ENCODE assay signal across 8 cellular contexts in genomic region chr9:32378993-32379729, GRCh38. TPM values are rescaled to one million over a fixed set of nuclear protein-coding genes. Genes with fewer than 3 reads are reported as not detected.
DNase-seq lines count a peak whose midpoint lies in the region; ATAC-seq and TF ChIP-seq lines count a peak whose summit lies in the region.

No MANE protein-coding gene starts in this region.

- peaks cover 19% of the 10 kb centered on the region for H3K27me3 Mint-ChIP-seq in activated naive CD8-positive, alpha-beta T cell treated with anti-CD3 and anti-CD28 coated beads, Interleukin-2, amount 50 U/mL, for 24 hours

- CTCF ChIA-PET in Panc1 (lab: Charles Lee), result interaction anchor here (0.5 to 4.0 kb wide), 18 partner anchors 33 to 1944 kb away, joined by 3 to 90 read pairs (median 3); partner anchors contain the start of genes NDUFB6 and RIGI

- H3K36me3 Mint-ChIP-seq in activated naive CD8-positive, alpha-beta T cell treated with anti-CD3 and anti-CD28 coated beads, Interleukin-2, amount 50 U/mL, for 24 hours (ENCODE audit: low read depth), result no peaks in the 10 kb centered on the region

- TF ChIP-seq CTCF in Panc1 (IDR thresholded peaks at IDR 0.05) (peak; percentile 74), heart right ventricle (IDR thresholded peaks at IDR 0.05) (peak; percentile 62 to 92 (median 81))

- ATAC-seq in Right ventricle myocardium inferior, result peak; percentile 87
- peak; percentile 80 for ATAC-seq in Panc1
- ATAC-seq in activated naive CD8-positive, alpha-beta T cell treated with anti-CD3 and anti-CD28 coated beads, Interleukin-2, amount 50 U/mL, for 24 hours, result peak; percentile 81
- peak; percentile 72 to 91 (median 82) for ATAC-seq in heart right ventricle

- BruUV-seq in Panc1 (replicated peaks; lab: Mats Ljungman, UMichigan), result no TSS peak

- WGBS in GM23248 (ENCODE audit: low coverage in 1 of 2, low lambda C conversion rate in 2 of 2, missing lambda C conversion rate in 2 of 2), 2 experiments, result 1 to 6% methylated on average over 5 of the region's 5 CpGs
- WGBS in heart right ventricle, 2 donors, result 15 to 16% methylated on average over 5 of the region's 5 CpGs

- H3F3A ChIP-seq in GM23248 (ENCODE audit: insufficient read depth), result peaks cover 9% of the 10 kb centered on the region; the same call in 1 of the 2 replicates

- DNase-seq in Right ventricle myocardium inferior (ENCODE audit: missing footprints) (no peak), cardiac septum (ENCODE audit: low spot score) (no peak), GM23248 (peak; percentile 85), KBM-7 (peak; percentile 75), Panc1 (ENCODE audit: low read depth, low spot score) (peak; percentile 62), heart right ventricle (peak in 1 of 2 donors; percentile 47), putamen (ENCODE audit: low spot score) (peak; percentile 74)
- peak; percentile 35 for DNase-seq in activated naive CD8-positive, alpha-beta T cell treated with anti-CD3 and anti-CD28 coated beads, Interleukin-2, amount 50 U/mL, for 24 hours

- in situ Hi-C loops in GM23248 (cut with MboI) (loop anchor here (25.0 kb wide), 1 partner anchor 583 kb away; no protein-coding TSS in a partner anchor), KBM-7 (cut with MboI; ENCODE audit: low pct_unique_long_range_greater_than_20kb, low sequenced_read_pairs) (loop anchor here (25.0 kb wide), 1 partner anchor 608 kb away; no protein-coding TSS in a partner anchor), Panc1 (cut with HindIII; ENCODE audit: low pct_unique_long_range_greater_than_20kb, low sequenced_read_pairs) (no loop called here)

- no peaks in the 10 kb centered on the region for H3K9me2 ChIP-seq in GM23248 (ENCODE audit: insufficient read depth)

- no peaks in the 10 kb centered on the region for H4K20me1 ChIP-seq in GM23248 (ENCODE audit: insufficient read depth)

- H2AFZ ChIP-seq in GM23248, result peak overlapping the region; percentile 73

- POLR2A ChIA-PET in Panc1 (lab: Charles Lee), result interaction anchor here (0.7 kb wide), 1 partner anchor 865 kb away, joined by 3 read pairs; no protein-coding TSS in a partner anchor

- peak overlapping the region; percentile 91 for H3K4me2 ChIP-seq in GM23248 (ENCODE audit: unreplicated experiment)

- H3K27me3 ChIP-seq in GM23248 (replicated peaks; ENCODE audit: insufficient read depth) (no peaks in the 10 kb centered on the region), Panc1 (ENCODE audit: control insufficient read depth, insufficient read depth, low read length) (peaks cover 4% of the 10 kb centered on the region; the same call in 1 of the 2 replicates), heart right ventricle (peaks cover 0 to 13% (median 0%) of the 10 kb centered on the region in 7 donors)

- peaks cover 14% of the 10 kb centered on the region for H3K4me1 Mint-ChIP-seq in activated naive CD8-positive, alpha-beta T cell treated with anti-CD3 and anti-CD28 coated beads, Interleukin-2, amount 50 U/mL, for 24 hours

- H3K27ac ChIP-seq in GM23248, result no peak overlapping the region
- no peak overlapping the region for H3K27ac ChIP-seq in Panc1 (ENCODE audit: low read length)
- no peak overlapping the region for H3K27ac ChIP-seq in heart right ventricle

- H3K27ac Mint-ChIP-seq in activated naive CD8-positive, alpha-beta T cell treated with anti-CD3 and anti-CD28 coated beads, Interleukin-2, amount 50 U/mL, for 24 hours, result no peak overlapping the region

- peak overlapping the region; percentile 30 for H3K4me3 Mint-ChIP-seq in activated naive CD8-positive, alpha-beta T cell treated with anti-CD3 and anti-CD28 coated beads, Interleukin-2, amount 50 U/mL, for 24 hours

- no peaks in the 10 kb centered on the region for H3K9me3 Mint-ChIP-seq in activated naive CD8-positive, alpha-beta T cell treated with anti-CD3 and anti-CD28 coated beads, Interleukin-2, amount 50 U/mL, for 24 hours

- 0 out of 2 replicates have a peak, but pooled peaks cover 5% of the 10 kb centered on the region for H3K4me1 ChIP-seq in GM23248 (ENCODE audit: insufficient read depth)
- peaks cover 10% of the 10 kb centered on the region for H3K4me1 ChIP-seq in Panc1 (ENCODE audit: control insufficient read depth, insufficient read depth, low read length)
- peaks cover 0 to 19% (median 6%) of the 10 kb centered on the region in 9 donors for H3K4me1 ChIP-seq in heart right ventricle

- H3K36me3 ChIP-seq in GM23248 (ENCODE audit: low read depth) (no peaks in the 10 kb centered on the region), Panc1 (ENCODE audit: control insufficient read depth, insufficient read depth, low read length) (no peaks in the 10 kb centered on the region), heart right ventricle (no peaks in the 10 kb centered on the region)

- H3K79me2 ChIP-seq in GM23248 (ENCODE audit: insufficient read depth), result no peaks in the 10 kb centered on the region

- intact Hi-C loops in Right ventricle myocardium inferior (cut with DNase I), result loop anchor here (1.0 to 5.0 kb wide), 3 partner anchors 53 to 588 kb away; no protein-coding TSS in a partner anchor
- intact Hi-C loops in cardiac septum (cut with DNase I), result loop anchor here (5.0 to 10.0 kb wide), 2 partner anchors 46 to 588 kb away; no protein-coding TSS in a partner anchor
- intact Hi-C loops in Panc1 (cut with micrococcal nuclease; ENCODE audit: unreplicated experiment), result loop anchor here (1.0 to 10.0 kb wide), 6 partner anchors 54 to 593 kb away; no protein-coding TSS in a partner anchor
- intact Hi-C loops in heart right ventricle (cut with DNase I), result loop anchor here (1.0 to 10.0 kb wide), 12 partner anchors 52 to 596 kb away; partner anchors contain the start of genes RIGI (in 2 of the 10) and NDUFB6 (in 1 of the 10)

- H3K9me3 ChIP-seq in GM23248 (ENCODE audit: low read depth) (no peaks in the 10 kb centered on the region), Panc1 (ENCODE audit: control insufficient read depth, insufficient read depth, low read depth, low read length) (no peaks in the 10 kb centered on the region), heart right ventricle (no peaks in the 10 kb centered on the region)

- H3K9ac ChIP-seq in GM23248, result 0 out of 2 replicates have a peak overlapping the region, but pooled peaks have one; percentile 4

- H3K4me3 ChIP-seq in GM23248 (peak overlapping the region; percentile 53), Panc1 (ENCODE audit: low read depth in 2 of 2, low read length in 2 of 2) (no peak overlapping the region), heart right ventricle (no peak overlapping the region)

RNA-seq across cellular contexts. Expression of gene ACO1, which starts 5.3 kb away (rescaled TPM):
- 59.5 TPM for total RNA-seq in Right ventricle myocardium inferior
- 51.5 TPM for total RNA-seq in cardiac septum
- 79.5 and 84.1 TPM in 2 replicates for total RNA-seq in GM23248 (2014; rRNA removed; shearing (Covaris generic))
- 72.0 and 76.7 TPM in 2 replicates for polyA plus RNA-seq in GM23248 (2016; fragmentation: Nextera tagmentation; extraction: Ambion mirVana)
- total RNA-seq in Panc1 (2021; ENCODE audit: unreplicated experiment), result 49.3 TPM
- polyA plus RNA-seq in Panc1 (2012; ENCODE audit: insufficient read length), result 32.1 TPM
- total RNA-seq in heart right ventricle, result 10 to 100 TPM; 55.2 to 77.6 (median 66.3) TPM
- polyA plus RNA-seq in heart right ventricle, result 10 to 100 TPM in 1 of 2 donors, 1 to 10 TPM in 1; 7.1 to 25.8 TPM

Comparison
In these comparisons a context has a peak if more than half of its experiments do, and no peak if none do; other contexts are left out.
1. DNase-seq: peak in GM23248 (single experiment), KBM-7 (single experiment), Panc1 (single experiment), activated naive CD8-positive, alpha-beta T cell treated with anti-CD3 and anti-CD28 coated beads, Interleukin-2, amount 50 U/mL, for 24 hours (single experiment) and putamen (single experiment); none in Right ventricle myocardium inferior (single experiment) and cardiac septum (single experiment).
2. Peak in every context shown above with its lines, with median percentiles within 50 percentile points of each other: ATAC-seq.